Comparison of ENCODE assay signal across 8 cellular contexts in the genomic region with DNA sequence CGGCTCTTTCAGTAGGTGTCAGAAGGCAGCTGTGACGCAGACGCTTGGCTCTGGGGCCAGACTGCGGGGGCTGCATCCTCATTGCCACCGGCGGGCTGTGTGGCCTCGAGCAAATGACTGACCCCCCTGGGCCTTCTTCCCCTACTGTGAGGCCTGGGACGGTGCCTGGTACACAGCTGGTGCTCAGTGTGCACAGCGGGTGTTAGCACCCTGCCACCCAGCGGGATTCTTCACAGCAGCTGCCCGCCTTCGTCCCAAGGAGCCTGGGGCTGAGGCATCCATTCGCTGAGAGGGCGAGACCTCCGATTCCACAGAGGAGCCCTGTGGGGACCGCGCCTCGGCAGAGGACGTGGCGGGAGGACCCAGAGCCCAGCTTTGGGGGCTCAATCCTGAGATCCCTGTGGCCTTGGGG. TPM values are rescaled to one million over a fixed set of nuclear protein-coding genes. Genes with fewer than 3 reads are reported as not detected.
DNase-seq lines count a peak whose midpoint lies in the region; ATAC-seq and TF ChIP-seq lines count a peak whose summit lies in the region.

No MANE protein-coding gene starts in this region.

- TF ChIP-seq CTCF in PC-3 (conservative IDR thresholded peaks at IDR 0.05; ENCODE audit: low read depth, low read length) (no peak), fibroblast of villous mesenchyme (IDR thresholded peaks at IDR 0.05; ENCODE audit: insufficient read depth, low read depth, low read length) (no peak), psoas muscle (IDR thresholded peaks at IDR 0.05) (no peak)

- H3K27ac ChIP-seq in BLaER1 treated with 17β-estradiol and CSF1 and Interleukin-3, amounts not matched to agents 10 nM and 100 nM, result peak overlapping the region in 10 of 11 experiments; percentile 46 to 74 (median 60); a peak in 17 of 22 replicates
- H3K27ac ChIP-seq in PC-3 (ENCODE audit: low read length), result peak overlapping the region; percentile 84
- peak overlapping the region; percentile 87 for H3K27ac ChIP-seq in psoas muscle

- no peak for DNase-seq in PC-3
- peak; percentile 50 for DNase-seq in fibroblast of villous mesenchyme (ENCODE audit: low read depth)
- no peak for DNase-seq in psoas muscle
- no peak for DNase-seq in GM03348 (ENCODE audit: low spot score)
- DNase-seq in NCI-H1930 (lab: John Stamatoyannopoulos, UW), result no peak
- DNase-seq in HEK293T (ENCODE audit: extremely low spot score), result no peak

- H3K36me3 ChIP-seq in BLaER1 treated with 17β-estradiol and CSF1 and Interleukin-3, amounts not matched to agents 10 nM and 100 nM, result peaks cover 15 to 87% (median 64%) of the 10 kb centered on the region in 11 experiments
- peaks cover 78% of the 10 kb centered on the region for H3K36me3 ChIP-seq in PC-3 (ENCODE audit: low read depth, low read length)
- H3K36me3 ChIP-seq in psoas muscle (ENCODE audit: insufficient read depth in 1 of 2, low read depth in 1 of 2), result no peaks in the 10 kb centered on the region

- CTCF ChIA-PET in PC-3 (lab: Charles Lee) (no interaction called here), HEK293T (lab: Yijun Ruan, JAX) (interaction anchor here (0.6 kb wide), 1 partner anchor 155 kb away, joined by 3 read pairs; no protein-coding TSS in a partner anchor)

- H3K9me3 ChIP-seq in BLaER1 treated with 17β-estradiol and CSF1 and Interleukin-3, amounts not matched to agents 10 nM and 100 nM (replicated peaks in 1 of 11), result no peaks in the 10 kb centered on the region
- no peaks in the 10 kb centered on the region for H3K9me3 ChIP-seq in PC-3 (ENCODE audit: low read length)
- no peaks in the 10 kb centered on the region for H3K9me3 ChIP-seq in psoas muscle

- POLR2A ChIA-PET in PC-3 (lab: Charles Lee; ENCODE audit: unreplicated experiment) (no interaction called here), HEK293T (lab: Yijun Ruan, JAX) (no interaction called here)

- peak overlapping the region; percentile 16 to 71 (median 57); a peak in 19 of 22 replicates for H3K9ac ChIP-seq in BLaER1 treated with 17β-estradiol and CSF1 and Interleukin-3, amounts not matched to agents 10 nM and 100 nM
- peak overlapping the region; percentile 62 for H3K9ac ChIP-seq in PC-3 (ENCODE audit: low read length)

- H2AFZ ChIP-seq in PC-3 (ENCODE audit: low read length), result no peak overlapping the region

- peaks cover 43 to 95% (median 66%) of the 10 kb centered on the region in 10 experiments for H3K4me1 ChIP-seq in BLaER1 treated with 17β-estradiol and CSF1 and Interleukin-3, amounts not matched to agents 10 nM and 100 nM
- H3K4me1 ChIP-seq in PC-3 (ENCODE audit: insufficient read depth, low read length), result peaks cover 34% of the 10 kb centered on the region
- peaks cover 29% of the 10 kb centered on the region for H3K4me1 ChIP-seq in psoas muscle

- H3F3A ChIP-seq in PC-3 (ENCODE audit: low read length, unreplicated experiment), result no peaks in the 10 kb centered on the region

- peak overlapping the region; percentile 74 to 92 (median 85) for H3K4me2 ChIP-seq in BLaER1 treated with 17β-estradiol and CSF1 and Interleukin-3, amounts not matched to agents 10 nM and 100 nM
- peak overlapping the region; percentile 68 for H3K4me2 ChIP-seq in PC-3 (ENCODE audit: low read length)

- ATAC-seq in PC-3 (no peak), psoas muscle (no peak), GM21619 (IDR thresholded peaks at IDR 0.05; ENCODE audit: unreplicated experiment) (no peak)

- H3K27me3 ChIP-seq in BLaER1 treated with 17β-estradiol and CSF1 and Interleukin-3, amounts not matched to agents 10 nM and 100 nM, result no peaks in the 10 kb centered on the region
- H3K27me3 ChIP-seq in PC-3 (ENCODE audit: low read length), result no peaks in the 10 kb centered on the region
- no peaks in the 10 kb centered on the region for H3K27me3 ChIP-seq in psoas muscle (ENCODE audit: insufficient read depth in 3 of 3, low read length in 2 of 3)

- no TSS peak for BruUV-seq in PC-3 (replicated peaks; lab: Mats Ljungman, UMichigan)

- no peak overlapping the region for H3K4me3 ChIP-seq in BLaER1 treated with 17β-estradiol and CSF1 and Interleukin-3, amounts not matched to agents 10 nM and 100 nM
- peak overlapping the region; percentile 54 for H3K4me3 ChIP-seq in PC-3 (ENCODE audit: low read length)
- no peak overlapping the region for H3K4me3 ChIP-seq in fibroblast of villous mesenchyme (ENCODE audit: low read depth, low read length)
- peak overlapping the region; percentile 52 for H3K4me3 ChIP-seq in psoas muscle

- H3K9me2 ChIP-seq in PC-3 (replicated peaks; ENCODE audit: low read length), result no peaks in the 10 kb centered on the region

- WGBS in psoas muscle, 3 donors, result 77 to 85% (median 78%) methylated on average over 19 to 20 of the region's 20 CpGs

- peaks cover 99% of the 10 kb centered on the region for H3K79me2 ChIP-seq in PC-3 (ENCODE audit: low read length)

- intact Hi-C loops in PC-3 (cut with micrococcal nuclease) (loop anchor here (5.0 kb wide), 2 partner anchors 36 to 139 kb away; no protein-coding TSS in a partner anchor), psoas muscle (cut with DNase I) (loop anchor here in 1 of 2 donors (5.0 kb wide), 1 partner anchor 139 kb away; no protein-coding TSS in a partner anchor)

- peaks cover 84 to 96% (median 95%) of the 10 kb centered on the region in 11 experiments for H4K20me1 ChIP-seq in BLaER1 treated with 17β-estradiol and CSF1 and Interleukin-3, amounts not matched to agents 10 nM and 100 nM
- H4K20me1 ChIP-seq in PC-3 (ENCODE audit: low read length), result peaks cover 86% of the 10 kb centered on the region

TF ChIP-seq in HEK293T, 16 proteins besides CTCF, POLR2A, EP300 and RAD21:
- TF ChIP-seq BHLHE40 (IDR thresholded peaks at IDR 0.05; ENCODE audit: borderline replicate concordance) (no peak), FOXK2 (IDR thresholded peaks at IDR 0.05) (no peak), FOXM1 (IDR thresholded peaks at IDR 0.05; ENCODE audit: borderline replicate concordance) (no peak), TARDBP (IDR thresholded peaks at IDR 0.05) (no peak)

RNA-seq across cellular contexts. Expression of a gene that starts 10.6 kb away (rescaled TPM):
- total RNA-seq in PC-3 (2014; rRNA removed), result 161 and 162 TPM in 2 replicates
- 0.97 and 3.0 TPM in 2 replicates for total RNA-seq in fibroblast of villous mesenchyme
- 10 to 100 TPM in 1 of 4 donors, 1 to 10 TPM in 3; 5.3 to 12.8 (median 8.7) TPM for total RNA-seq in psoas muscle
- polyA plus RNA-seq in psoas muscle, result 10 to 100 TPM in 2 of 3 donors, 1 to 10 TPM in 1; 9.8 to 38.5 (median 17.5) TPM

RNA-seq across cellular contexts. Expression of a gene that starts 55.7 kb away (rescaled TPM):
- total RNA-seq in PC-3 (2014; rRNA removed), result 7.8 and 10.6 TPM in 2 replicates
- under 0.01 TPM in 2 replicates for total RNA-seq in fibroblast of villous mesenchyme
- total RNA-seq in psoas muscle, result under 1 TPM in 1 of 4 donors, not detected in 3; 0.08 TPM
- polyA plus RNA-seq in psoas muscle, result under 1 TPM; 0.01 to 0.07 (median 0.04) TPM

Comparison
In these comparisons a context has a peak if more than half of its experiments do, and no peak if none do; other contexts are left out.
1. H3K4me3 ChIP-seq: peak in PC-3 (single experiment) and psoas muscle (single experiment); none in BLaER1 treated with 17β-estradiol and CSF1 and Interleukin-3, amounts not matched to agents 10 nM and 100 nM (0 of 10) and fibroblast of villous mesenchyme (single experiment).
2. RNA of a gene that starts 10.6 kb away (total RNA-seq): 161 to 162 TPM in PC-3; 5.3 to 12.8 TPM in psoas muscle and 0.97 to 3.0 TPM in fibroblast of villous mesenchyme; every median in the first group is over 10 times any median in the second.
3. Peak in every context shown above with its lines, with median percentiles within 50 percentile points of each other: H3K27ac ChIP-seq.